In the genomic region with DNA sequence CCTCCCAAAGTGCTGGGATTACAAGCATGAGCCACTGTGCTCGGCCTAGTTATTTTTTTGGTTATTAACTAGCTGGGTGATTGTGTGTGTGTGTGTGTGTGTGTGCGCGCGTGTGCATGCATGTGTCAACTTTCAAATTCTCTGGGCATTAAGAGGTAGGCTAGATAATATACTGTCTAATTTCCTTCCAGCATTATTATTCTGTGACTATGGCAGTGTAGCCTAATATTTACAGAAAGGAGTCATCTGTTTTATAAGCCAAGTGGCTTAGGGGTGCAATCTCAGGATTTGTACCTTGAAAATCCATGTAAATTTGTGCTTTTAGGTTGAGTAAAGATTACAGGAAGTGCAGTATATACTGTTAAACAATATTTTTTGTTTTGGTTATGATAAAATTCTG, we compare ENCODE assay signal across 24 cellular contexts.
DNase-seq lines count a peak whose midpoint lies in the region; ATAC-seq, FAIRE-seq and TF ChIP-seq lines count a peak whose summit lies in the region.
"Had no signal": no experiment of that assay in that cellular context is flagged by ENCODE, and none has a peak within 500 bp of the region (broad histone marks: within the 10 kb centered on the region; RNA-seq: fewer than 3 reads in every experiment).

No MANE protein-coding gene starts in this region.

- no peak overlapping the region for H2AK9ac ChIP-seq in IMR-90 (replicated peaks; ENCODE audit: low read depth, low read length, poor library complexity)

- dilution Hi-C loops in IMR-90 (cut with HindIII; ENCODE audit: low sequenced_read_pairs, unreplicated experiment): no loop called here

- H2BK5ac ChIP-seq in IMR-90 (ENCODE audit: low read depth, low read length, poor library complexity, severe bottlenecking): no peak overlapping the region

- no peak overlapping the region for H2BK20ac ChIP-seq in IMR-90 (ENCODE audit: low read depth, low read length)

- H4K20me1 ChIP-seq in IMR-90 (ENCODE audit: insufficient read depth, low read length) (no peaks in the 10 kb centered on the region), PC-9 (ENCODE audit: insufficient read depth) (no peaks in the 10 kb centered on the region)
- H4K20me1 ChIP-seq: BLaER1 had no signal

- TF ChIP-seq RAD21 in IMR-90 (IDR thresholded peaks at IDR 0.05; ENCODE audit: low read length): no peak

- peaks cover 16% of the 10 kb centered on the region; the same call in 1 of the 2 replicates for H3K36me3 Mint-ChIP-seq in HFFc6 (ENCODE audit: low read depth)
- H3K36me3 Mint-ChIP-seq: CD14-positive monocyte; CD4-positive, alpha-beta memory T cell had no signal

- peak; percentile 37; the same call in 1 of the 2 replicates for ATAC-seq in IMR-90 (ENCODE audit: low read depth)

- H3K27ac Mint-ChIP-seq in HFFc6: peak overlapping the region; percentile 75
- H3K27ac Mint-ChIP-seq: CD14-positive monocyte; CD4-positive, alpha-beta memory T cell; CD4-positive, CD25-positive, alpha-beta regulatory T cell; CD8-positive, alpha-beta memory T cell had no signal

- no peaks in the 10 kb centered on the region for H3F3A ChIP-seq in PC-9 (ENCODE audit: insufficient read depth, low read depth)

- H3K4ac ChIP-seq in IMR-90 (ENCODE audit: low read depth, low read length): no peak overlapping the region

- no peak overlapping the region for H3K4me2 ChIP-seq in IMR-90 (ENCODE audit: low read depth, low read length)
- H3K4me2 ChIP-seq in PC-9: no peak overlapping the region
- H3K4me2 ChIP-seq: BLaER1 had no signal

- DNase-seq in HFFc6 (peak; percentile 28), IMR-90 (peak; percentile 41), PC-9 (no peak), transverse colon (no peak), NCI-H187 (lab: John Stamatoyannopoulos, UW) (no peak)
- DNase-seq in activated T-cell treated with anti-CD3 and anti-CD28 coated beads, Interleukin-2, amount 50 U/mL, for 48 hours: no peak
- DNase-seq: 8988T; ACHN; BE2C; C1 segment of cervical spinal cord; Caco-2; Calu3; CD4-positive, alpha-beta memory T cell; CD4-positive, CD25-positive, alpha-beta regulatory T cell; CD8-positive, alpha-beta memory T cell; DMS79 treated with DMSO at 0.1 percent for 48 hours; GF-D8 had no signal

- peaks cover 2% of the 10 kb centered on the region; the same call in 1 of the 2 replicates for H3K27me3 Mint-ChIP-seq in HFFc6 (ENCODE audit: insufficient read depth)
- H3K27me3 Mint-ChIP-seq: CD4-positive, alpha-beta memory T cell; CD8-positive, alpha-beta memory T cell had no signal

- H3K79me2 ChIP-seq in PC-9 (ENCODE audit: low read depth): no peaks in the 10 kb centered on the region

- H3K9ac ChIP-seq in IMR-90 (ENCODE audit: low read depth, low read length): no peak overlapping the region
- H3K9ac ChIP-seq: BLaER1 had no signal

- H2AFZ ChIP-seq in IMR-90 (replicated peaks; ENCODE audit: low read length, poor library complexity) (no peak overlapping the region), PC-9 (peak overlapping the region; percentile 49; the same call in 1 of the 2 replicates)

- H3K9me2 ChIP-seq in PC-9 (ENCODE audit: insufficient read depth): no peaks in the 10 kb centered on the region

- BruUV-seq in IMR-90 (replicated peaks; lab: Mats Ljungman, UMichigan) (no TSS peak), PC-9 (replicated peaks; lab: Mats Ljungman, UMichigan) (no TSS peak)

- H3K4me3 ChIP-seq in IMR-90 (ENCODE audit: insufficient read depth, low read depth, low read length) (no peak overlapping the region), PC-9 (no peak overlapping the region), transverse colon (no peak overlapping the region)
- H3K4me3 ChIP-seq: BLaER1 had no signal

- peak; percentile 60 for FAIRE-seq in islet of Langerhans (lab: Jason Lieb, UNC)
- FAIRE-seq: A204.1, D721Med, GM12891, GM19239 had no signal

- H3K27me3 ChIP-seq in IMR-90 (ENCODE audit: control insufficient read depth, insufficient read depth, low read length) (no peaks in the 10 kb centered on the region), PC-9 (ENCODE audit: insufficient read depth, low read depth) (no peaks in the 10 kb centered on the region), transverse colon (no peaks in the 10 kb centered on the region)
- H3K27me3 ChIP-seq: BE2C, BLaER1 had no signal

- no peak overlapping the region for H2BK15ac ChIP-seq in IMR-90 (ENCODE audit: low read depth, low read length)

- H3K4me3 Mint-ChIP-seq in HFFc6: no peak overlapping the region
- H3K4me3 Mint-ChIP-seq: CD14-positive monocyte; CD4-positive, alpha-beta memory T cell; CD4-positive, CD25-positive, alpha-beta regulatory T cell; CD8-positive, alpha-beta memory T cell had no signal

- H3K79me1 ChIP-seq in IMR-90 (ENCODE audit: low read depth in 1 of 2, low read length in 2 of 2): no peaks in the 10 kb centered on the region

- TF ChIP-seq POLR2A in IMR-90 (IDR thresholded peaks at IDR 0.05; ENCODE audit: low read depth, low read length) (no peak), transverse colon (IDR thresholded peaks at IDR 0.05) (no peak)

- H3K9me3 Mint-ChIP-seq in HFFc6: no peaks in the 10 kb centered on the region
- H3K9me3 Mint-ChIP-seq: CD14-positive monocyte; CD4-positive, alpha-beta memory T cell; CD8-positive, alpha-beta memory T cell had no signal

- intact Hi-C loops in IMR-90 (cut with micrococcal nuclease) (no loop called here), PC-9 (cut with micrococcal nuclease; ENCODE audit: unreplicated experiment) (no loop called here), transverse colon (cut with DNase I; ENCODE audit: low total_unique reads) (no loop called here)

- H2BK120ac ChIP-seq in IMR-90 (ENCODE audit: low read depth, low read length): no peak overlapping the region

- TF ChIP-seq CTCF in HFFc6 (IDR thresholded peaks at IDR 0.05) (no peak), IMR-90 (conservative IDR thresholded peaks at IDR 0.05; ENCODE audit: low read depth, low read length) (no peak), PC-9 (conservative IDR thresholded peaks at IDR 0.05) (no peak), transverse colon (IDR thresholded peaks at IDR 0.05) (no peak)

- no peak overlapping the region for H4K8ac ChIP-seq in IMR-90 (ENCODE audit: low read depth in 2 of 2, low read length in 2 of 2)

- no peak overlapping the region for H4K91ac ChIP-seq in IMR-90 (ENCODE audit: insufficient read depth, low read depth, low read length)

- no peak overlapping the region for H3K14ac ChIP-seq in IMR-90 (replicated peaks; ENCODE audit: low read depth, low read length)

- POLR2A ChIA-PET in IMR-90 (lab: Charles Lee; ENCODE audit: unreplicated experiment): no interaction called here
- POLR2A ChIA-PET in PC-9 (lab: Charles Lee; ENCODE audit: unreplicated experiment): no interaction called here

- WGBS in IMR-90 (ENCODE audit: extremely low coverage in 2 of 2, insufficient read length in 1 of 2), 2 experiments: no CpG with 5 or more reads among the region's 4 CpGs
- 93% methylated on average over 4 of the region's 4 CpGs; no CpG with 5 or more reads in 1 of the 2 donors for WGBS in transverse colon (ENCODE audit: low coverage in 1 of 2), 2 donors

- H3K23ac ChIP-seq in IMR-90 (ENCODE audit: low read depth, low read length): no peak overlapping the region

- H3K56ac ChIP-seq in IMR-90 (ENCODE audit: extremely low read depth, insufficient read depth, low read length): no peak overlapping the region

- H3K9me1 ChIP-seq in IMR-90 (ENCODE audit: insufficient read depth, low read length): no peaks in the 10 kb centered on the region

- no peak overlapping the region for H4K5ac ChIP-seq in IMR-90 (ENCODE audit: low read depth, low read length)

- no peak overlapping the region for H3K18ac ChIP-seq in IMR-90 (ENCODE audit: low read depth, low read length)

- no peak for TF ChIP-seq EP300 in transverse colon (IDR thresholded peaks at IDR 0.05; ENCODE audit: low read depth)

- in situ Hi-C loops in IMR-90 (cut with MboI; ENCODE audit: low sequenced_read_pairs): no loop called here
- in situ Hi-C loops in transverse colon (cut with MboI; ENCODE audit: low pct_ligation_motif_present in 1 of 4, low pct_unique_long_range_greater_than_20kb in 1 of 4, low sequenced_read_pairs in 3 of 4): loop anchor here in 1 of 4 donors (25.0 kb wide), 1 partner anchor 455 kb away; no protein-coding TSS in a partner anchor

- H3K36me3 ChIP-seq in IMR-90 (ENCODE audit: control insufficient read depth, insufficient read depth, low read length) (no peaks in the 10 kb centered on the region), PC-9 (ENCODE audit: low read depth) (no peaks in the 10 kb centered on the region), transverse colon (no peaks in the 10 kb centered on the region)
- H3K36me3 ChIP-seq: BE2C, BLaER1 had no signal

- peaks cover 63% of the 10 kb centered on the region for H3K4me1 Mint-ChIP-seq in HFFc6 (ENCODE audit: low read depth)
- H3K4me1 Mint-ChIP-seq: CD14-positive monocyte; CD4-positive, alpha-beta memory T cell; CD4-positive, CD25-positive, alpha-beta regulatory T cell; CD8-positive, alpha-beta memory T cell had no signal

- H3K9me3 ChIP-seq in IMR-90 (ENCODE audit: control insufficient read depth, insufficient read depth, low read length) (no peaks in the 10 kb centered on the region), PC-9 (ENCODE audit: insufficient read depth, low read depth) (no peaks in the 10 kb centered on the region), transverse colon (no peaks in the 10 kb centered on the region)
- H3K9me3 ChIP-seq: BE2C, BLaER1, Caco-2 had no signal

- no peak overlapping the region for H2AK5ac ChIP-seq in IMR-90 (ENCODE audit: low read depth, low read length)

- H3K4me1 ChIP-seq in IMR-90 (ENCODE audit: control insufficient read depth, insufficient read depth, low read length): no peaks in the 10 kb centered on the region
- H3K4me1 ChIP-seq in PC-9 (replicated peaks; ENCODE audit: insufficient read depth): no peaks in the 10 kb centered on the region
- H3K4me1 ChIP-seq in transverse colon: no peaks in the 10 kb centered on the region
- H3K4me1 ChIP-seq: BLaER1, Caco-2 had no signal

- H3K27ac ChIP-seq in IMR-90 (ENCODE audit: insufficient read depth, low read length) (no peak overlapping the region), PC-9 (no peak overlapping the region), transverse colon (no peak overlapping the region)
- H3K27ac ChIP-seq: BLaER1 had no signal

- CTCF ChIA-PET in IMR-90 (lab: Yijun Ruan, JAX) (interaction anchor here (0.5 kb wide), 1 partner anchor 1340 kb away, joined by 4 read pairs; no protein-coding TSS in a partner anchor), PC-9 (lab: Charles Lee) (no interaction called here)

TF ChIP-seq in IMR-90, 13 proteins besides CTCF, POLR2A, EP300 and RAD21 (continues in another document):
- TF ChIP-seq, protein P1, sequence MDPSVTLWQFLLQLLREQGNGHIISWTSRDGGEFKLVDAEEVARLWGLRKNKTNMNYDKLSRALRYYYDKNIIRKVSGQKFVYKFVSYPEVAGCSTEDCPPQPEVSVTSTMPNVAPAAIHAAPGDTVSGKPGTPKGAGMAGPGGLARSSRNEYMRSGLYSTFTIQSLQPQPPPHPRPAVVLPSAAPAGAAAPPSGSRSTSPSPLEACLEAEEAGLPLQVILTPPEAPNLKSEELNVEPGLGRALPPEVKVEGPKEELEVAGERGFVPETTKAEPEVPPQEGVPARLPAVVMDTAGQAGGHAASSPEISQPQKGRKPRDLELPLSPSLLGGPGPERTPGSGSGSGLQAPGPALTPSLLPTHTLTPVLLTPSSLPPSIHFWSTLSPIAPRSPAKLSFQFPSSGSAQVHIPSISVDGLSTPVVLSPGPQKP (IDR thresholded peaks at IDR 0.05; ENCODE audit: borderline replicate concordance, low read depth, low read length): no peak
- TF ChIP-seq RCOR1 (IDR thresholded peaks at IDR 0.05; ENCODE audit: insufficient replicate concordance, low read length) (no peak), FOS (IDR thresholded peaks at IDR 0.05; ENCODE audit: low read depth, low read length) (no peak)

Comparison
In these comparisons a context has a peak if more than half of its experiments do, and no peak if none do; other contexts are left out.
1. DNase-seq: peak in HFFc6 (single experiment) and IMR-90 (single experiment); none in PC-9 (0 of 2), transverse colon (single experiment), activated T-cell treated with anti-CD3 and anti-CD28 coated beads, Interleukin-2, amount 50 U/mL, for 48 hours (0 of 2) and NCI-H187 (0 of 2).